ENCODE assay signal across 18 cellular contexts in genomic region chr7:102221961-102222360, GRCh38.
DNase-seq lines count a peak whose midpoint lies in the region; ATAC-seq, FAIRE-seq and TF ChIP-seq lines count a peak whose summit lies in the region.
"Had no signal": no experiment of that assay in that cellular context is flagged by ENCODE, and none has a peak within 500 bp of the region (broad histone marks: within the 10 kb centered on the region; RNA-seq: fewer than 3 reads in every experiment).

No MANE protein-coding gene starts in this region.

- H3K9me3 Mint-ChIP-seq in neural crest cell: no peaks in the 10 kb centered on the region
- H3K9me3 Mint-ChIP-seq: CD4-positive, CD25-positive, alpha-beta regulatory T cell; GM23338; H9 had no signal

- TF ChIP-seq CTCF in RWPE1 (conservative IDR thresholded peaks at IDR 0.05; ENCODE audit: low read depth) (no peak), endothelial cell of umbilical vein (IDR thresholded peaks at IDR 0.05; ENCODE audit: extremely low read depth in 1 of 2, insufficient read depth in 1 of 2, low read depth in 1 of 2, low read length in 2 of 2) (no peak), neural crest cell (conservative IDR thresholded peaks at IDR 0.05) (no peak), psoas muscle (IDR thresholded peaks at IDR 0.05) (no peak)

- BruUV-seq in endothelial cell of umbilical vein (replicated peaks; lab: Mats Ljungman, UMichigan): no TSS peak

- H3K36me3 ChIP-seq in endothelial cell of umbilical vein (ENCODE audit: control insufficient read depth in 2 of 2, extremely low read depth in 1 of 2, insufficient read depth in 2 of 2, low read length in 2 of 2): no peaks in the 10 kb centered on the region
- H3K36me3 ChIP-seq in psoas muscle (ENCODE audit: insufficient read depth in 1 of 2, low read depth in 1 of 2): no peaks in the 10 kb centered on the region
- H3K36me3 ChIP-seq in MG63: no peaks in the 10 kb centered on the region

- peaks cover 9% of the 10 kb centered on the region for H3K4me1 ChIP-seq in endothelial cell of umbilical vein (ENCODE audit: control insufficient read depth, extremely low read depth, insufficient read depth, low read length)
- H3K4me1 ChIP-seq in psoas muscle: no peaks in the 10 kb centered on the region

- H3K4me1 Mint-ChIP-seq in neural crest cell: no peaks in the 10 kb centered on the region
- H3K4me1 Mint-ChIP-seq: CD4-positive, CD25-positive, alpha-beta regulatory T cell; GM23338; H9 had no signal

- no peak for TF ChIP-seq POLR2A in endothelial cell of umbilical vein (IDR thresholded peaks at IDR 0.05; ENCODE audit: low read depth, low read length)

- H3K27ac ChIP-seq in RWPE1 (peak overlapping the region; percentile 68), endothelial cell of umbilical vein (ENCODE audit: insufficient read depth, low read depth, low read length) (no peak overlapping the region), psoas muscle (no peak overlapping the region)
- H3K27ac ChIP-seq: BLaER1, PC-9 had no signal

- H3K9ac ChIP-seq in endothelial cell of umbilical vein (replicated peaks; ENCODE audit: extremely low read depth, insufficient read depth, low read length): no peak overlapping the region
- H3K9ac ChIP-seq: BLaER1 had no signal

- H3K4me3 ChIP-seq in endothelial cell of umbilical vein (replicated peaks in 1 of 3; ENCODE audit: insufficient read depth in 1 of 3, low read depth in 1 of 3, low read length in 3 of 3) (no peak overlapping the region), psoas muscle (no peak overlapping the region), MG63 (no peak overlapping the region)
- H3K4me3 ChIP-seq: BLaER1, GM23338, PC-9 had no signal

- peak overlapping the region; percentile 35 for H3K27ac Mint-ChIP-seq in neural crest cell (ENCODE audit: unreplicated experiment)
- H3K27ac Mint-ChIP-seq: CD4-positive, CD25-positive, alpha-beta regulatory T cell; GM23338; H9 had no signal

- no peaks in the 10 kb centered on the region for H3K79me2 ChIP-seq in endothelial cell of umbilical vein (ENCODE audit: control insufficient read depth, insufficient read depth, low read length)

- no peaks in the 10 kb centered on the region for H3K36me3 Mint-ChIP-seq in neural crest cell (ENCODE audit: low read depth)

- H3K4me3 Mint-ChIP-seq in neural crest cell: no peak overlapping the region
- H3K4me3 Mint-ChIP-seq: CD4-positive, CD25-positive, alpha-beta regulatory T cell; GM23338; H9 had no signal

- 93 to 95% (median 93%) methylated on average over 9 of the region's 9 CpGs for WGBS in psoas muscle, 3 donors

- H3K4me2 ChIP-seq in endothelial cell of umbilical vein (ENCODE audit: insufficient read depth, low read length): no peak overlapping the region
- H3K4me2 ChIP-seq: BLaER1, GM23338, PC-9 had no signal

- ATAC-seq in psoas muscle: no peak
- ATAC-seq: GM23338 had no signal

- no peak overlapping the region for H2AFZ ChIP-seq in endothelial cell of umbilical vein (ENCODE audit: low read depth, low read length)
- H2AFZ ChIP-seq: GM23338, PC-9 had no signal

- H3K27me3 Mint-ChIP-seq in neural crest cell (ENCODE audit: low read depth): no peaks in the 10 kb centered on the region
- H3K27me3 Mint-ChIP-seq: CD4-positive, CD25-positive, alpha-beta regulatory T cell had no signal

- peak; percentile 15 for FAIRE-seq in endothelial cell of umbilical vein (lab: Jason Lieb, UNC)
- FAIRE-seq: GM18507 had no signal

- intact Hi-C loops in endothelial cell of umbilical vein (cut with micrococcal nuclease): loop anchor here (5.0 kb wide), 1 partner anchor 405 kb away; the partner anchor contains the start of gene CUX1
- intact Hi-C loops in psoas muscle (cut with DNase I): no loop called here

- H3K27me3 ChIP-seq in endothelial cell of umbilical vein (ENCODE audit: control insufficient read depth in 2 of 2, insufficient read depth in 2 of 2, low read length in 2 of 2): no peaks in the 10 kb centered on the region
- no peaks in the 10 kb centered on the region for H3K27me3 ChIP-seq in psoas muscle (ENCODE audit: insufficient read depth in 3 of 3, low read length in 2 of 3)
- no peaks in the 10 kb centered on the region for H3K27me3 ChIP-seq in MG63
- H3K27me3 ChIP-seq: BLaER1 had no signal

- H4K20me1 ChIP-seq in endothelial cell of umbilical vein (replicated peaks; ENCODE audit: control insufficient read depth, extremely low read depth, insufficient read depth, low read length): no peaks in the 10 kb centered on the region

- H3K9me1 ChIP-seq in endothelial cell of umbilical vein (replicated peaks; ENCODE audit: control insufficient read depth, extremely low read depth, insufficient read depth, low read length): no peaks in the 10 kb centered on the region

- CTCF ChIA-PET in RWPE1 (lab: Yijun Ruan, JAX) (interaction anchor here (0.6 kb wide), 1 partner anchor 33 kb away, joined by 5 read pairs; no protein-coding TSS in a partner anchor), endothelial cell of umbilical vein (lab: Charles Lee) (interaction anchor here (1.2 kb wide), 1 partner anchor 15 kb away, joined by 4 read pairs; no protein-coding TSS in a partner anchor)

- H3K9me3 ChIP-seq in endothelial cell of umbilical vein (replicated peaks; ENCODE audit: control insufficient read depth, insufficient read depth, low read length): no peaks in the 10 kb centered on the region
- no peaks in the 10 kb centered on the region for H3K9me3 ChIP-seq in psoas muscle
- H3K9me3 ChIP-seq in MG63: no peaks in the 10 kb centered on the region
- H3K9me3 ChIP-seq: BLaER1 had no signal

- dilution Hi-C loops in endothelial cell of umbilical vein (cut with MboI; ENCODE audit: extremely low pct_ligation_motif_present, low sequenced_read_pairs): no loop called here

- POLR2A ChIA-PET in RWPE1 (lab: Yijun Ruan, JAX; ENCODE audit: low non-redundant PET) (interaction anchor here (0.6 kb wide), 1 partner anchor 618 kb away, joined by 11 read pairs; no protein-coding TSS in a partner anchor), endothelial cell of umbilical vein (lab: Charles Lee) (no interaction called here)

- DNase-seq in ELR (ENCODE audit: low read depth): peak; percentile 14
- DNase-seq in RWPE1 (ENCODE audit: low spot score): no peak
- no peak for DNase-seq in endothelial cell of umbilical vein (ENCODE audit: low read depth, low spot score)
- no peak for DNase-seq in neural crest cell (ENCODE audit: low read depth, low spot score)
- no peak for DNase-seq in psoas muscle
- DNase-seq in MG63: no peak
- no peak for DNase-seq in MV-4-11 (lab: John Stamatoyannopoulos, UW)
- DNase-seq: CD4-positive, CD25-positive, alpha-beta regulatory T cell; DMS153; H9; NCI-H1694; NCI-H2029 treated with DMSO at 0.1 percent for 48 hours; NCI-H526 treated with DMSO at 0.1 percent for 48 hours; PC-9; SHP77 had no signal

TF ChIP-seq in endothelial cell of umbilical vein, 7 proteins besides CTCF, POLR2A, EP300 and RAD21:
- TF ChIP-seq JUN (IDR thresholded peaks at IDR 0.05; ENCODE audit: borderline replicate concordance, insufficient read depth, insufficient read length, low read depth) (no peak), GATA2 (IDR thresholded peaks at IDR 0.05; ENCODE audit: insufficient read depth, insufficient read length, low read depth, low read length) (no peak), MAX (IDR thresholded peaks at IDR 0.05; ENCODE audit: insufficient read depth, insufficient read length) (no peak), FOS (IDR thresholded peaks at IDR 0.05; ENCODE audit: borderline replicate concordance, insufficient read depth, low read length) (no peak), EZH2 (IDR thresholded peaks at IDR 0.05; ENCODE audit: borderline replicate concordance, low read depth, low read length, severe bottlenecking) (no peak), MYC (IDR thresholded peaks at IDR 0.05; ENCODE audit: low read depth, low read length) (no peak), POLR2AphosphoS5 (IDR thresholded peaks at IDR 0.05; ENCODE audit: insufficient read depth, low read depth, low read length) (no peak)
